Comparison of ENCODE assay signal across 13 cellular contexts in genomic region chr9:107190031-107190935, GRCh38.
A peak's percentile ranks its signal among the peaks of the same experiment; 100 is the strongest.
DNase-seq lines count a peak whose midpoint lies in the region; ATAC-seq, FAIRE-seq and TF ChIP-seq lines count a peak whose summit lies in the region.
"Had no signal": no experiment of that assay in that cellular context is flagged by ENCODE, and none has a peak within 500 bp of the region (broad histone marks: within the 10 kb centered on the region; RNA-seq: fewer than 3 reads in every experiment).

No MANE protein-coding gene starts in this region.

- in situ Hi-C loops in astrocyte of the spinal cord (cut with HindIII; ENCODE audit: low sequenced_read_pairs) = no loop called here

- no peak for TF ChIP-seq CTCF in astrocyte of the spinal cord (IDR thresholded peaks at IDR 0.05; ENCODE audit: low read depth, low read length)

- H3K4me3 ChIP-seq in astrocyte of the spinal cord (ENCODE audit: low read depth, low read length) = no peak overlapping the region
- H3K4me3 ChIP-seq: K562, left lung had no signal

- FAIRE-seq in GM19239 (lab: Jason Lieb, UNC) = no peak
- FAIRE-seq: K562 had no signal

- ATAC-seq in left lobe of liver (peak; percentile 26), GM21515 (IDR thresholded peaks at IDR 0.05; ENCODE audit: unreplicated experiment) (no peak)
- ATAC-seq: K562; left lung; stimulated activated effector memory CD8-positive, alpha-beta T cell treated with anti-CD3 and anti-CD28 coated beads, Interleukin-12 subunit alpha, Interleukin-12 subunit beta, amount 100 ng/mL, for 72 hours had no signal

- peak; percentile 64 for DNase-seq in Daoy (ENCODE audit: low read depth)
- peak; percentile 52 for DNase-seq in NCI-H1436 (lab: John Stamatoyannopoulos, UW)
- peak; percentile 71 for DNase-seq in astrocyte of the spinal cord (ENCODE audit: low read depth, low spot score)
- no peak for DNase-seq in left lobe of liver (ENCODE audit: low spot score)
- no peak for DNase-seq in GM19239 (ENCODE audit: insufficient read length, low spot score)
- no peak for DNase-seq in SIG-M5 treated with dmso at 0.1 percent for 504 hours (lab: John Stamatoyannopoulos, UW; ENCODE audit: unreplicated experiment)
- DNase-seq in globus pallidus (ENCODE audit: low spot score) = no peak
- DNase-seq: CD4-positive, alpha-beta T cell; left lung; SHP77 had no signal

Comparison
In these comparisons a context has a peak if more than half of its experiments do, and no peak if none do; other contexts are left out.
1. DNase-seq: peak in Daoy (single experiment), NCI-H1436 (single experiment) and astrocyte of the spinal cord (single experiment); none in left lobe of liver (single experiment), GM19239 (single experiment), SIG-M5 treated with dmso at 0.1 percent for 504 hours (single experiment) and globus pallidus (single experiment).